ENCODE assay signal across 13 cellular contexts in genomic region chr1:12501661-12502060, GRCh38.
DNase-seq lines count a peak whose midpoint lies in the region; ATAC-seq and TF ChIP-seq lines count a peak whose summit lies in the region.
"Had no signal": no experiment of that assay in that cellular context is flagged by ENCODE, and none has a peak within 500 bp of the region (broad histone marks: within the 10 kb centered on the region; RNA-seq: fewer than 3 reads in every experiment).

No MANE protein-coding gene starts in this region.

- H3K36me3 Mint-ChIP-seq in activated naive CD4-positive, alpha-beta T cell treated with anti-CD3 and anti-CD28 coated beads for 36 hours (ENCODE audit: low read depth): peaks cover 24% of the 10 kb centered on the region

- H3K27ac ChIP-seq in SK-N-SH (ENCODE audit: low read depth in 2 of 2, low read length in 1 of 2): peak overlapping the region in 1 of 2 experiments; percentile 10; a peak in 2 of 4 replicates
- H3K27ac ChIP-seq: tibial artery had no signal

- TF ChIP-seq CTCF in SK-N-SH (IDR thresholded peaks at IDR 0.05): no peak

- no peaks in the 10 kb centered on the region for H3K27me3 Mint-ChIP-seq in activated naive CD4-positive, alpha-beta T cell treated with anti-CD3 and anti-CD28 coated beads for 36 hours (ENCODE audit: low read depth)

- peaks cover 10 to 42% of the 10 kb centered on the region in 2 experiments; a peak in 1 of 4 replicates for H3K4me1 ChIP-seq in SK-N-SH (ENCODE audit: control insufficient read depth in 1 of 2, insufficient read depth in 2 of 2, low read depth in 1 of 2, low read length in 1 of 2)

- H2AFZ ChIP-seq in SK-N-SH (ENCODE audit: low read depth): no peak overlapping the region

- ATAC-seq in HG03460 (IDR thresholded peaks at IDR 0.05; ENCODE audit: unreplicated experiment): no peak
- no peak for ATAC-seq in HG03039 (IDR thresholded peaks at IDR 0.05; ENCODE audit: unreplicated experiment)
- ATAC-seq: WTC11 had no signal

- DNase-seq in activated naive CD4-positive, alpha-beta T cell treated with anti-CD3 and anti-CD28 coated beads for 36 hours: no peak
- DNase-seq in activated naive CD4-positive, alpha-beta T cell treated with anti-CD3 and anti-CD28 coated beads, Interleukin-2, amount 50 U/mL, for 16 hours: no peak
- DNase-seq in SK-N-SH (no peak), fibroblast of gingiva (ENCODE audit: low read depth) (peak; percentile 20), skeletal muscle cell (ENCODE audit: low read depth) (peak; percentile 40), SK-N-DZ (ENCODE audit: low spot score) (no peak)
- DNase-seq: cortex of kidney, mesendoderm, MM.1S, tibial artery had no signal

- intact Hi-C loops in activated naive CD4-positive, alpha-beta T cell treated with anti-CD3 and anti-CD28 coated beads for 36 hours (cut with micrococcal nuclease): no loop called here

- peaks cover 43% of the 10 kb centered on the region for H3K4me1 Mint-ChIP-seq in activated naive CD4-positive, alpha-beta T cell treated with anti-CD3 and anti-CD28 coated beads for 36 hours (ENCODE audit: low read depth)

- 36% methylated on average over 9 of the region's 9 CpGs for WGBS in SK-N-SH (ENCODE audit: low lambda C conversion rate)

- no peaks in the 10 kb centered on the region for H4K20me1 ChIP-seq in SK-N-SH (ENCODE audit: insufficient read depth)

- H3K27me3 ChIP-seq in SK-N-SH (ENCODE audit: insufficient read depth): no peaks in the 10 kb centered on the region
- H3K27me3 ChIP-seq: tibial artery had no signal

- TF ChIP-seq RAD21 in SK-N-SH (IDR thresholded peaks at IDR 0.05; ENCODE audit: low read length): no peak

- peaks cover 4% of the 10 kb centered on the region for H3F3A ChIP-seq in SK-N-SH (replicated peaks; ENCODE audit: insufficient read depth)

- no peak overlapping the region for H3K9ac ChIP-seq in SK-N-SH

- H3K9me3 Mint-ChIP-seq in activated naive CD4-positive, alpha-beta T cell treated with anti-CD3 and anti-CD28 coated beads for 36 hours: no peaks in the 10 kb centered on the region
- H3K9me3 Mint-ChIP-seq: WTC11 had no signal

- POLR2A ChIA-PET in SK-N-SH (lab: Yijun Ruan, JAX): no interaction called here

- CTCF ChIA-PET in activated naive CD4-positive, alpha-beta T cell treated with anti-CD3 and anti-CD28 coated beads for 36 hours (lab: Charles Lee): interaction anchor here (1.5 kb wide), 1 partner anchor 157 kb away, joined by 4 read pairs; no protein-coding TSS in a partner anchor
- CTCF ChIA-PET in SK-N-SH (lab: Yijun Ruan, JAX): interaction anchor here (1.0 kb wide), 1 partner anchor 210 kb away, joined by 3 read pairs; no protein-coding TSS in a partner anchor

- peak in 1 of 2 experiments; percentile 24; a peak in 1 of 4 replicates for TF ChIP-seq EP300 in SK-N-SH (IDR thresholded peaks at IDR 0.05; ENCODE audit: borderline replicate concordance in 1 of 2, low read depth in 1 of 2, low read length in 1 of 2)

- H3K4me3 ChIP-seq in SK-N-SH (ENCODE audit: low read depth in 2 of 2, low read length in 1 of 2): no peak overlapping the region
- no peak overlapping the region for H3K4me3 ChIP-seq in skeletal muscle cell (ENCODE audit: low read depth, low read length)
- H3K4me3 ChIP-seq: tibial artery had no signal

- no peak overlapping the region for H3K4me3 Mint-ChIP-seq in activated naive CD4-positive, alpha-beta T cell treated with anti-CD3 and anti-CD28 coated beads for 36 hours
- H3K4me3 Mint-ChIP-seq: WTC11 had no signal

- H3K9me2 ChIP-seq in SK-N-SH: no peaks in the 10 kb centered on the region

- H3K79me2 ChIP-seq in SK-N-SH (ENCODE audit: insufficient read depth): no peaks in the 10 kb centered on the region

- H3K9me3 ChIP-seq in SK-N-SH: no peaks in the 10 kb centered on the region
- H3K9me3 ChIP-seq: tibial artery had no signal

- H3K4me2 ChIP-seq in SK-N-SH: no peak overlapping the region

- peaks cover 0 to 11% of the 10 kb centered on the region in 2 experiments for H3K36me3 ChIP-seq in SK-N-SH (replicated peaks in 1 of 2; ENCODE audit: control insufficient read depth in 1 of 2, insufficient read depth in 2 of 2, low read length in 1 of 2)

- H3K27ac Mint-ChIP-seq in activated naive CD4-positive, alpha-beta T cell treated with anti-CD3 and anti-CD28 coated beads for 36 hours: peak overlapping the region; percentile 63
- H3K27ac Mint-ChIP-seq: WTC11 had no signal

TF ChIP-seq in SK-N-SH, 30 proteins besides CTCF, POLR2A, EP300 and RAD21:
- TF ChIP-seq NFIC (IDR thresholded peaks at IDR 0.05; ENCODE audit: borderline replicate concordance) (peak; percentile 59; the same call in 1 of the 2 replicates), FOSL2 (IDR thresholded peaks at IDR 0.05; ENCODE audit: borderline replicate concordance, low read depth) (peak; percentile 74), RXRA (IDR thresholded peaks at IDR 0.05; ENCODE audit: borderline replicate concordance, low read depth) (peak; percentile 53; the same call in 1 of the 2 replicates), SIN3A (IDR thresholded peaks at IDR 0.05; ENCODE audit: borderline replicate concordance, low read depth, low read length) (no peak), GABPA (IDR thresholded peaks at IDR 0.05; ENCODE audit: low read depth) (no peak), MAX (IDR thresholded peaks at IDR 0.05; ENCODE audit: low read depth) (no peak; the same call in 1 of the 2 replicates), JUND (IDR thresholded peaks at IDR 0.05) (peak; percentile 33; the same call in 1 of the 2 replicates), TEAD4 (IDR thresholded peaks at IDR 0.05; ENCODE audit: borderline replicate concordance, insufficient read depth) (peak; percentile 57; the same call in 1 of the 2 replicates), TCF12 (IDR thresholded peaks at IDR 0.05) (peak; percentile 63; the same call in 1 of the 2 replicates), GATA2 (CRISPR knock-in tag; IDR thresholded peaks at IDR 0.05) (no peak), PBX3 (IDR thresholded peaks at IDR 0.05) (peak; percentile 35; the same call in 1 of the 2 replicates)
TF ChIP-seq in SK-N-SH: peak in this region for 7.

Comparison
In these comparisons a context has a peak if more than half of its experiments do, and no peak if none do; other contexts are left out.
1. DNase-seq: peak in fibroblast of gingiva (single experiment) and skeletal muscle cell (single experiment); none in activated naive CD4-positive, alpha-beta T cell treated with anti-CD3 and anti-CD28 coated beads for 36 hours (single experiment), activated naive CD4-positive, alpha-beta T cell treated with anti-CD3 and anti-CD28 coated beads, Interleukin-2, amount 50 U/mL, for 16 hours (single experiment), SK-N-SH (single experiment) and SK-N-DZ (single experiment).